In the genomic region with DNA sequence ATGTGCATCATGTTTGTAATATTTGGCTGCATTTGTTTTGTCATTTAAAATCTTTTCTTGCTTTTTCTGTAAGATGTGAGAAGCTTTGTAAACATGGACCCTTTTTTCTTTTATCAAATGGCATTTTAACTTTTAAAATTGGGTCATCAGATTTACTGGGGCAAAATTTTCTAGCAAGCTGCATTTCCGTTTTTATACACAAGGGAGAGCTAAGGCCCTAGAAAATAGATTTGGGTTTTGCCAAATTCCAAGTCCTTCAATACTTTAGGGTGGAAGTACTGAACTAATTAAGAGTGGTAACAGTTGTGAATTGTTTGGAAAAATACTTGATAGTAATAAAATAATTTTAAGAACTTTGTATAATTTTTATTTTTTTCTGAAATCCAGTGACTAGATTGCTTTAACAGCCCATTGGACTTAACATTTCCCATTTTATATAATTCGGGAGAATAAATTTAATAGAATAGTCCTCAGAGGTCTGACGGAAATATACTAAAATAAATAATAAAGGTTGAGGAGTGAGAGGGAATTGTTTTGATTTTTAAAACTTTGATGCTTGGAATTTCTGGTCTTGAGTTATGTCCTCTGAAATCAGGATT, we compare ENCODE assay signal across 8 cellular contexts.
A peak's percentile ranks its signal among the peaks of the same experiment; 100 is the strongest.
DNase-seq lines count a peak whose midpoint lies in the region; ATAC-seq and TF ChIP-seq lines count a peak whose summit lies in the region.

No MANE protein-coding gene starts in this region.

- 68 to 73% methylated on average over 3 of the region's 3 CpGs for WGBS in upper lobe of left lung, 2 donors

- H3K4me1 Mint-ChIP-seq in CD8-positive, alpha-beta T cell (ENCODE audit: low read depth) = peaks cover 49% of the 10 kb centered on the region
- peaks cover 34% of the 10 kb centered on the region for H3K4me1 Mint-ChIP-seq in T-helper 17 cell

- no peaks in the 10 kb centered on the region for H3K27me3 Mint-ChIP-seq in CD8-positive, alpha-beta T cell (ENCODE audit: low read depth)
- H3K27me3 Mint-ChIP-seq in T-helper 17 cell = no peaks in the 10 kb centered on the region

- peaks cover 33% of the 10 kb centered on the region for H3K79me2 ChIP-seq in KMS-11 (ENCODE audit: insufficient read depth, low read depth)

- no peak overlapping the region for H2AFZ ChIP-seq in KMS-11 (ENCODE audit: low read depth)

- H3K9ac ChIP-seq in KMS-11 = no peak overlapping the region

- no peak overlapping the region for H3K27ac Mint-ChIP-seq in CD8-positive, alpha-beta T cell
- peak overlapping the region; percentile 45 for H3K27ac Mint-ChIP-seq in T-helper 17 cell

- peaks cover 78% of the 10 kb centered on the region for H3K36me3 Mint-ChIP-seq in CD8-positive, alpha-beta T cell
- H3K36me3 Mint-ChIP-seq in T-helper 17 cell (ENCODE audit: low read depth) = no peaks in the 10 kb centered on the region

- no peaks in the 10 kb centered on the region for H3K4me1 ChIP-seq in CD8-positive, alpha-beta T cell (ENCODE audit: insufficient read depth, low read length)
- H3K4me1 ChIP-seq in KMS-11 (ENCODE audit: low read depth, poor library complexity, severe bottlenecking) (peaks cover 7% of the 10 kb centered on the region), left ventricle myocardium inferior (peaks cover 70% of the 10 kb centered on the region), upper lobe of left lung (peaks cover 0 to 29% (median 12%) of the 10 kb centered on the region in 4 donors)

- no peak overlapping the region for H3K4me3 Mint-ChIP-seq in CD8-positive, alpha-beta T cell
- no peak overlapping the region for H3K4me3 Mint-ChIP-seq in T-helper 17 cell

- H3K4me2 ChIP-seq in KMS-11 = no peak overlapping the region

- no peak for ATAC-seq in CD8-positive, alpha-beta T cell
- ATAC-seq in T-helper 17 cell = no peak
- no peak for ATAC-seq in upper lobe of left lung (ENCODE audit: low FRiP score in 2 of 2)
- no peak for ATAC-seq in stimulated activated naive CD8-positive, alpha-beta T cell treated with anti-CD3 and anti-CD28 coated beads, Interleukin-15, Interleukin-2, amounts not matched to agents 100 U/mL and 50 U/mL, for 24 hours
- ATAC-seq in GM19397 (IDR thresholded peaks at IDR 0.05; ENCODE audit: unreplicated experiment) = no peak

- CTCF ChIA-PET in CD8-positive, alpha-beta T cell (lab: Charles Lee) = interaction anchor here (0.7 to 4.5 kb wide), 9 partner anchors 14 to 100 kb away, joined by 3 to 15 read pairs (median 3); no protein-coding TSS in a partner anchor

- TF ChIP-seq CTCF in CD8-positive, alpha-beta T cell (IDR thresholded peaks at IDR 0.05) = peak; percentile 75
- TF ChIP-seq CTCF in KMS-11 (conservative IDR thresholded peaks at IDR 0.05; ENCODE audit: low read depth, low read length) (peak; percentile 66), left ventricle myocardium inferior (IDR thresholded peaks at IDR 0.05; ENCODE audit: borderline replicate concordance) (peak; percentile 82), upper lobe of left lung (IDR thresholded peaks at IDR 0.05) (peak; percentile 48 to 69 (median 63))

- no peak overlapping the region for H3K27ac ChIP-seq in CD8-positive, alpha-beta T cell (ENCODE audit: low read depth, low read length)
- H3K27ac ChIP-seq in KMS-11 (no peak overlapping the region), left ventricle myocardium inferior (replicated peaks) (peak overlapping the region; percentile 37), upper lobe of left lung (no peak overlapping the region)

- H3K27me3 ChIP-seq in CD8-positive, alpha-beta T cell (ENCODE audit: insufficient read depth, low read length) = no peaks in the 10 kb centered on the region
- H3K27me3 ChIP-seq in KMS-11 (ENCODE audit: insufficient read depth, low read depth) (no peaks in the 10 kb centered on the region), left ventricle myocardium inferior (ENCODE audit: low read depth) (no peaks in the 10 kb centered on the region), upper lobe of left lung (no peaks in the 10 kb centered on the region)

- no peak for TF ChIP-seq POLR2A in upper lobe of left lung (IDR thresholded peaks at IDR 0.05)

- TF ChIP-seq EP300 in upper lobe of left lung (IDR thresholded peaks at IDR 0.05) = no peak

- no peaks in the 10 kb centered on the region for H3K9me3 ChIP-seq in CD8-positive, alpha-beta T cell (ENCODE audit: low read length)
- no peaks in the 10 kb centered on the region for H3K9me3 ChIP-seq in T-helper 17 cell (ENCODE audit: control insufficient read depth, low read length, poor library complexity, severe bottlenecking)
- H3K9me3 ChIP-seq in left ventricle myocardium inferior (replicated peaks) = no peaks in the 10 kb centered on the region
- no peaks in the 10 kb centered on the region for H3K9me3 ChIP-seq in upper lobe of left lung

- H3K4me3 ChIP-seq in CD8-positive, alpha-beta T cell (ENCODE audit: low read depth, low read length) = no peak overlapping the region
- H3K4me3 ChIP-seq in KMS-11 (IDR thresholded peaks at IDR 0.05; ENCODE audit: insufficient read depth, low read depth, low read length) (no peak overlapping the region), left ventricle myocardium inferior (no peak overlapping the region), upper lobe of left lung (no peak overlapping the region)

- H3K9me3 Mint-ChIP-seq in CD8-positive, alpha-beta T cell = no peaks in the 10 kb centered on the region

- H3K36me3 ChIP-seq in CD8-positive, alpha-beta T cell (ENCODE audit: insufficient read depth, low read length) = peaks cover 18% of the 10 kb centered on the region
- H3K36me3 ChIP-seq in KMS-11 (ENCODE audit: insufficient read depth) = no peaks in the 10 kb centered on the region; the same call in 1 of the 2 replicates
- H3K36me3 ChIP-seq in left ventricle myocardium inferior = peaks cover 10% of the 10 kb centered on the region
- peaks cover 0 to 24% (median 4%) of the 10 kb centered on the region in 4 donors for H3K36me3 ChIP-seq in upper lobe of left lung

- no peak for DNase-seq in CD8-positive, alpha-beta T cell
- DNase-seq in T-helper 17 cell (no peak), left ventricle myocardium inferior (no peak), upper lobe of left lung (no peak), nucleus accumbens (lab: John Stamatoyannopoulos, UW) (no peak)
- DNase-seq in stimulated activated naive CD8-positive, alpha-beta T cell treated with anti-CD3 and anti-CD28 coated beads, Interleukin-15, Interleukin-2, amounts not matched to agents 100 U/mL and 50 U/mL, for 24 hours = no peak

- 0 out of 2 replicates have a peak, but pooled peaks cover 13% of the 10 kb centered on the region for H4K20me1 ChIP-seq in KMS-11 (ENCODE audit: insufficient read depth)

- POLR2A ChIA-PET in CD8-positive, alpha-beta T cell (lab: Charles Lee) = no interaction called here

- intact Hi-C loops in CD8-positive, alpha-beta T cell (cut with DNase I, micrococcal nuclease) = loop anchor here (2.0 to 10.0 kb wide), 5 partner anchors 14 to 710 kb away; partner anchors contain the start of gene PUM3 (in 1 of the 2)
- intact Hi-C loops in left ventricle myocardium inferior (cut with micrococcal nuclease) = no loop called here
